ENCODE assay signal across 2 cellular contexts in the genomic region with DNA sequence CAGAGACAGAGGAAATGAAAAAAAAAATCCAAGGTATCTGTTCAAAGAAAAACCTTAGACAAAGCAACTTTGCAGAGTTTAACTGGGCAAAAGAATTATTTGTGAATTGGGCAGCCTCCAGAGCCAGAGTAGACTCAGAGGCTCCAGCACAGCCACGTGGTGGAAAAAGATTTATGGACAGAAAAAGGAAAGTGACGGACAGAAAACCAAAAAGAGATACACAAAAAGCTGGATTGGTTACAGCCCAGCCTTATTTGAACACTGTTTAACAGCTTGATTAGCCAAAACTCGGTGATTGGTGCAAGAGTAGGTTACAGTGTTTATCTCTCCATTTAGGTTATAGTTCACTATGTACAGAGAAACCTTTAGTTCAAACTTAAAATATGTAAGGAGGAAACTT.
TF ChIP-seq lines count a peak whose summit lies in the region.

No MANE protein-coding gene starts in this region.

TF ChIP-seq in GM23338, 12 proteins besides CTCF, POLR2A, EP300 and RAD21 (continued from another document):
- TF ChIP-seq ZNF462 (CRISPR knock-in tag; IDR thresholded peaks at IDR 0.05), result no peak
- no peak for TF ChIP-seq POLR2AphosphoS5 (IDR thresholded peaks at IDR 0.05; ENCODE audit: low read depth)
- no peak for TF ChIP-seq EZH2phosphoT487 (IDR thresholded peaks at IDR 0.05; ENCODE audit: unreplicated experiment)
- no peak for TF ChIP-seq ZNF114 (CRISPR knock-in tag; IDR thresholded peaks at IDR 0.05)
- no peak for TF ChIP-seq CREB1 (CRISPR knock-in tag; IDR thresholded peaks at IDR 0.05; ENCODE audit: low read depth)
- TF ChIP-seq STAT1 (IDR thresholded peaks at IDR 0.05; ENCODE audit: unreplicated experiment), result no peak
- TF ChIP-seq ZNF331 (CRISPR knock-in tag; IDR thresholded peaks at IDR 0.05; ENCODE audit: low read depth), result no peak
- TF ChIP-seq NANOG (IDR thresholded peaks at IDR 0.05; ENCODE audit: borderline replicate concordance), result no peak
- no peak for TF ChIP-seq REST (IDR thresholded peaks at IDR 0.05; ENCODE audit: unreplicated experiment)

TF ChIP-seq in liver, 16 proteins besides CTCF, POLR2A, EP300 and RAD21 (continued from another document):
- TF ChIP-seq MAX (IDR thresholded peaks at IDR 0.05) (no peak), NR2F2 (IDR thresholded peaks at IDR 0.05) (no peak), HNF4G (IDR thresholded peaks at IDR 0.05) (no peak), YY1 (IDR thresholded peaks at IDR 0.05) (no peak), EGR1 (IDR thresholded peaks at IDR 0.05; ENCODE audit: low read depth in 2 of 2) (peak in 1 of 2 donors; percentile 45), FOXA2 (IDR thresholded peaks at IDR 0.05) (no peak)
- TF ChIP-seq, protein P1, sequence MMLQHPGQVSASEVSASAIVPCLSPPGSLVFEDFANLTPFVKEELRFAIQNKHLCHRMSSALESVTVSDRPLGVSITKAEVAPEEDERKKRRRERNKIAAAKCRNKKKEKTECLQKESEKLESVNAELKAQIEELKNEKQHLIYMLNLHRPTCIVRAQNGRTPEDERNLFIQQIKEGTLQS (IDR thresholded peaks at IDR 0.05), result no peak
